1 cellular context compared by ENCODE assay signal in genomic region chr18:55119434-55119833, GRCh38.
TF ChIP-seq lines count a peak whose summit lies in the region.

No MANE protein-coding gene starts in this region.

TF ChIP-seq in K562, 482 proteins besides CTCF, POLR2A, EP300 and RAD21 (continued from another document and continues in another):
- no peak for TF ChIP-seq ZBTB33 (CRISPR knock-in tag; IDR thresholded peaks at IDR 0.05)
- TF ChIP-seq SMARCB1 (IDR thresholded peaks at IDR 0.05; ENCODE audit: insufficient read length, low read depth) = no peak
- no peak for TF ChIP-seq SMAD3 (CRISPR knock-in tag; conservative IDR thresholded peaks at IDR 0.05)
- no peak for TF ChIP-seq USF2 (CRISPR knock-in tag; IDR thresholded peaks at IDR 0.05)
- TF ChIP-seq HSF4 (CRISPR knock-in tag; IDR thresholded peaks at IDR 0.05; ENCODE audit: borderline replicate concordance) = no peak
- no peak for TF ChIP-seq PBX2 (CRISPR knock-in tag; IDR thresholded peaks at IDR 0.05; ENCODE audit: low read depth)
- no peak for TF ChIP-seq PBX2 (tag; conservative IDR thresholded peaks at IDR 0.05; ENCODE audit: low read depth)
- TF ChIP-seq SRSF9 (IDR thresholded peaks at IDR 0.05; ENCODE audit: borderline replicate concordance, low read depth, low read length) = no peak
- no peak for TF ChIP-seq PRPF4 (IDR thresholded peaks at IDR 0.05; ENCODE audit: insufficient read depth, low read depth, low read length, poor library complexity, severe bottlenecking)
- TF ChIP-seq ZNF699 (CRISPR knock-in tag; IDR thresholded peaks at IDR 0.05; ENCODE audit: insufficient replicate concordance) = no peak
- TF ChIP-seq NCOA6 (IDR thresholded peaks at IDR 0.05) = no peak
- TF ChIP-seq ZBTB12 (CRISPR knock-in tag; IDR thresholded peaks at IDR 0.05) = no peak
- no peak for TF ChIP-seq LCOR (CRISPR knock-in tag; IDR thresholded peaks at IDR 0.05)
- TF ChIP-seq HMGN3 (IDR thresholded peaks at IDR 0.05; ENCODE audit: borderline replicate concordance, extremely low read depth, insufficient read length, low read depth, low read length) = no peak
- no peak for TF ChIP-seq ZBTB40 (IDR thresholded peaks at IDR 0.05)
- no peak for TF ChIP-seq ZBTB40 (CRISPR knock-in tag; IDR thresholded peaks at IDR 0.05)
- TF ChIP-seq HDAC3 (IDR thresholded peaks at IDR 0.05; ENCODE audit: borderline replicate concordance, partially characterized antibody) = no peak
- TF ChIP-seq MCM3 (IDR thresholded peaks at IDR 0.05) = no peak
- no peak for TF ChIP-seq FOXK1 (CRISPR knock-in tag; IDR thresholded peaks at IDR 0.05; ENCODE audit: borderline replicate concordance)
- no peak for TF ChIP-seq PHF20 (IDR thresholded peaks at IDR 0.05; ENCODE audit: partially characterized antibody)
- peak; percentile 82 for TF ChIP-seq KLF16 (IDR thresholded peaks at IDR 0.05)
- TF ChIP-seq RNF219 (CRISPR knock-in tag; IDR thresholded peaks at IDR 0.05) = no peak
- no peak for TF ChIP-seq CBX2 (IDR thresholded peaks at IDR 0.05; ENCODE audit: insufficient read depth, low read length, poor library complexity, severe bottlenecking)
- peak; percentile 95 to 96 for TF ChIP-seq TRIM24 (IDR thresholded peaks at IDR 0.05)
- peak; percentile 52; the same call in 1 of the 2 replicates for TF ChIP-seq ZNF589 (CRISPR knock-in tag; IDR thresholded peaks at IDR 0.05; ENCODE audit: low read depth)
- peak; percentile 57 for TF ChIP-seq FOSL1 (tag; conservative IDR thresholded peaks at IDR 0.05)
- no peak for TF ChIP-seq ZFP30 (CRISPR knock-in tag; IDR thresholded peaks at IDR 0.05; ENCODE audit: borderline replicate concordance)
- no peak for TF ChIP-seq PTBP1 (IDR thresholded peaks at IDR 0.05; ENCODE audit: low read depth, low read length)
- no peak for TF ChIP-seq YBX1 (IDR thresholded peaks at IDR 0.05)
- TF ChIP-seq ZBTB34 (CRISPR knock-in tag; IDR thresholded peaks at IDR 0.05) = no peak
- TF ChIP-seq E2F6 (IDR thresholded peaks at IDR 0.05; ENCODE audit: borderline replicate concordance in 1 of 2, extremely low read depth in 1 of 2, insufficient read depth in 1 of 2, insufficient read length in 1 of 2, low read depth in 1 of 2, low read length in 1 of 2, poor library complexity in 1 of 2, severe bottlenecking in 1 of 2) = no peak
- no peak for TF ChIP-seq CGGBP1 (CRISPR knock-in tag; IDR thresholded peaks at IDR 0.05)
- no peak for TF ChIP-seq ZBTB43 (CRISPR knock-in tag; IDR thresholded peaks at IDR 0.05)
- TF ChIP-seq NFATC3 (IDR thresholded peaks at IDR 0.05) = no peak
- peak; percentile 61 for TF ChIP-seq CC2D1A (IDR thresholded peaks at IDR 0.05)
- TF ChIP-seq ZNF586 (CRISPR knock-in tag; conservative IDR thresholded peaks at IDR 0.05) = no peak
- no peak for TF ChIP-seq RFX7 (CRISPR knock-in tag; IDR thresholded peaks at IDR 0.05)
- no peak for TF ChIP-seq SNIP1 (IDR thresholded peaks at IDR 0.05; ENCODE audit: low read depth)
- no peak for TF ChIP-seq ZKSCAN1 (IDR thresholded peaks at IDR 0.05; ENCODE audit: low read depth, low read length)
- TF ChIP-seq CHD2 (IDR thresholded peaks at IDR 0.05; ENCODE audit: low read depth, low read length) = no peak
